In genomic region chr1:24992124-24992760, GRCh38 we compare ENCODE assay signal across 16 cellular contexts.
DNase-seq lines count a peak whose midpoint lies in the region; ATAC-seq and TF ChIP-seq lines count a peak whose summit lies in the region.
"Had no signal": no experiment of that assay in that cellular context is flagged by ENCODE, and none has a peak within 500 bp of the region (broad histone marks: within the 10 kb centered on the region; RNA-seq: fewer than 3 reads in every experiment).

No MANE protein-coding gene starts in this region.

- CTCF ChIA-PET in activated CD8-positive, alpha-beta memory T cell treated with anti-CD3 and anti-CD28 coated beads, Interleukin-2, amount 10 ng/mL, durations not matched to agents 7 days and 5 days (lab: Charles Lee), result interaction anchor here (1.1 to 10.7 kb wide), 8 partner anchors 11 to 45 kb away, joined by 3 to 108 read pairs (median 8); no protein-coding TSS in a partner anchor

- DNase-seq in activated CD8-positive, alpha-beta memory T cell treated with anti-CD3 and anti-CD28 coated beads, Interleukin-2, amount 10 ng/mL, durations not matched to agents 7 days and 5 days, result no peak
- DNase-seq in activated CD8-positive, alpha-beta memory T cell treated with anti-CD3 and anti-CD28 coated beads, Interleukin-2, amount 50 U/mL, for 48 hours, result no peak
- DNase-seq in T-helper 17 cell (no peak), GM23248 (no peak), smooth muscle cell (lab: John Stamatoyannopoulos, UW; ENCODE audit: unreplicated experiment) (no peak)
- no peak for DNase-seq in effector memory CD8-positive, alpha-beta T cell
- DNase-seq: Caco-2, H7, mesendoderm, NCI-H1694 treated with DMSO at 0.1 percent for 48 hours, NCI-H510A, PC-9, WERI-Rb-1 had no signal

- peaks cover 10% of the 10 kb centered on the region for H3K36me3 Mint-ChIP-seq in activated CD8-positive, alpha-beta memory T cell treated with anti-CD3 and anti-CD28 coated beads, Interleukin-2, amount 10 ng/mL, durations not matched to agents 7 days and 5 days
- H3K36me3 Mint-ChIP-seq in T-helper 17 cell (ENCODE audit: low read depth), result no peaks in the 10 kb centered on the region
- H3K36me3 Mint-ChIP-seq in effector memory CD8-positive, alpha-beta T cell (ENCODE audit: insufficient read depth), result peaks cover 12% of the 10 kb centered on the region
- peaks cover 10% of the 10 kb centered on the region for H3K36me3 Mint-ChIP-seq in stimulated activated memory B cell treated with anti-CD40 and anti-IgM and Interleukin-4, amounts not matched to agents 10 μg/mL and 1 μg/mL and 100 μg/mL, for 72 hours

- no peaks in the 10 kb centered on the region for H3K9me3 Mint-ChIP-seq in activated CD8-positive, alpha-beta memory T cell treated with anti-CD3 and anti-CD28 coated beads, Interleukin-2, amount 10 ng/mL, durations not matched to agents 7 days and 5 days (ENCODE audit: low read depth)
- H3K9me3 Mint-ChIP-seq in effector memory CD8-positive, alpha-beta T cell, result peaks cover 7 to 8% of the 10 kb centered on the region in 2 donors
- peaks cover 9% of the 10 kb centered on the region for H3K9me3 Mint-ChIP-seq in stimulated activated memory B cell treated with anti-CD40 and anti-IgM and Interleukin-4, amounts not matched to agents 10 μg/mL and 1 μg/mL and 100 μg/mL, for 72 hours

- no peaks in the 10 kb centered on the region for H3K79me2 ChIP-seq in GM23248 (ENCODE audit: insufficient read depth)
- no peaks in the 10 kb centered on the region for H3K79me2 ChIP-seq in smooth muscle cell (ENCODE audit: low read depth)

- H3K4me1 ChIP-seq in GM23248 (ENCODE audit: insufficient read depth), result no peaks in the 10 kb centered on the region
- no peaks in the 10 kb centered on the region for H3K4me1 ChIP-seq in smooth muscle cell (ENCODE audit: low read depth)
- H3K4me1 ChIP-seq: Caco-2 had no signal

- no peaks in the 10 kb centered on the region for H3K27me3 Mint-ChIP-seq in activated CD8-positive, alpha-beta memory T cell treated with anti-CD3 and anti-CD28 coated beads, Interleukin-2, amount 10 ng/mL, durations not matched to agents 7 days and 5 days
- H3K27me3 Mint-ChIP-seq in T-helper 17 cell, result peaks cover 7% of the 10 kb centered on the region
- no peaks in the 10 kb centered on the region for H3K27me3 Mint-ChIP-seq in effector memory CD8-positive, alpha-beta T cell
- no peaks in the 10 kb centered on the region for H3K27me3 Mint-ChIP-seq in stimulated activated memory B cell treated with anti-CD40 and anti-IgM and Interleukin-4, amounts not matched to agents 10 μg/mL and 1 μg/mL and 100 μg/mL, for 72 hours

- WGBS in GM23248 (ENCODE audit: low coverage in 1 of 2, low lambda C conversion rate in 2 of 2, missing lambda C conversion rate in 2 of 2), 2 experiments, result 69 to 70% methylated on average over 8 to 11 of the region's 11 CpGs
- WGBS in smooth muscle cell (ENCODE audit: low lambda C conversion rate), result 91% methylated on average over 11 of the region's 11 CpGs

- no peak for TF ChIP-seq POLR2A in GM18505 (IDR thresholded peaks at IDR 0.05; ENCODE audit: borderline replicate concordance, extremely low read depth, insufficient read depth, insufficient read length)

- H3K27me3 ChIP-seq in GM23248 (replicated peaks; ENCODE audit: insufficient read depth), result peaks cover 39% of the 10 kb centered on the region
- H3K27me3 ChIP-seq in smooth muscle cell (ENCODE audit: low read depth), result no peaks in the 10 kb centered on the region

- H3K4me1 Mint-ChIP-seq in activated CD8-positive, alpha-beta memory T cell treated with anti-CD3 and anti-CD28 coated beads, Interleukin-2, amount 10 ng/mL, durations not matched to agents 7 days and 5 days, result peaks cover 97% of the 10 kb centered on the region
- H3K4me1 Mint-ChIP-seq in T-helper 17 cell, result peaks cover 51% of the 10 kb centered on the region
- H3K4me1 Mint-ChIP-seq in effector memory CD8-positive, alpha-beta T cell (ENCODE audit: low read depth in 2 of 2), result peaks cover 84 to 92% of the 10 kb centered on the region in 2 donors
- H3K4me1 Mint-ChIP-seq in stimulated activated memory B cell treated with anti-CD40 and anti-IgM and Interleukin-4, amounts not matched to agents 10 μg/mL and 1 μg/mL and 100 μg/mL, for 72 hours, result peaks cover 63% of the 10 kb centered on the region

- in situ Hi-C loops in GM23248 (cut with MboI), result no loop called here

- H4K20me1 ChIP-seq in GM23248 (ENCODE audit: insufficient read depth), result no peaks in the 10 kb centered on the region
- H4K20me1 ChIP-seq in smooth muscle cell (ENCODE audit: low read depth), result no peaks in the 10 kb centered on the region

- H3K9ac ChIP-seq in GM23248 (no peak overlapping the region), smooth muscle cell (ENCODE audit: low read depth) (no peak overlapping the region)

- H3K27ac ChIP-seq in GM23248 (no peak overlapping the region), smooth muscle cell (ENCODE audit: low read depth) (no peak overlapping the region)
- H3K27ac ChIP-seq: PC-9, WERI-Rb-1 had no signal

- H3K27ac Mint-ChIP-seq in activated CD8-positive, alpha-beta memory T cell treated with anti-CD3 and anti-CD28 coated beads, Interleukin-2, amount 10 ng/mL, durations not matched to agents 7 days and 5 days, result peak overlapping the region; percentile 100
- peak overlapping the region; percentile 98 for H3K27ac Mint-ChIP-seq in T-helper 17 cell
- peak overlapping the region; percentile 88 to 99 for H3K27ac Mint-ChIP-seq in effector memory CD8-positive, alpha-beta T cell
- H3K27ac Mint-ChIP-seq in stimulated activated memory B cell treated with anti-CD40 and anti-IgM and Interleukin-4, amounts not matched to agents 10 μg/mL and 1 μg/mL and 100 μg/mL, for 72 hours, result peak overlapping the region; percentile 77

- H3K9me3 ChIP-seq in T-helper 17 cell (ENCODE audit: control insufficient read depth, low read length, poor library complexity, severe bottlenecking) (no peaks in the 10 kb centered on the region), GM23248 (ENCODE audit: low read depth) (no peaks in the 10 kb centered on the region), smooth muscle cell (replicated peaks; ENCODE audit: low read depth) (no peaks in the 10 kb centered on the region)
- H3K9me3 ChIP-seq: Caco-2 had no signal

- no peak overlapping the region for H3K4me2 ChIP-seq in GM23248 (ENCODE audit: unreplicated experiment)
- H3K4me2 ChIP-seq in smooth muscle cell, result no peak overlapping the region
- H3K4me2 ChIP-seq: PC-9 had no signal

- TF ChIP-seq CTCF in smooth muscle cell (IDR thresholded peaks at IDR 0.05; ENCODE audit: borderline replicate concordance, insufficient read depth, poor library complexity, severe bottlenecking), result no peak

- no peak overlapping the region for H2AFZ ChIP-seq in GM23248
- H2AFZ ChIP-seq in smooth muscle cell (ENCODE audit: low read depth), result no peak overlapping the region
- H2AFZ ChIP-seq: PC-9 had no signal

- H3K4me3 ChIP-seq in GM23248 (no peak overlapping the region), smooth muscle cell (no peak overlapping the region)
- H3K4me3 ChIP-seq: PC-9, SK-N-MC had no signal

- H3K4me3 Mint-ChIP-seq in activated CD8-positive, alpha-beta memory T cell treated with anti-CD3 and anti-CD28 coated beads, Interleukin-2, amount 10 ng/mL, durations not matched to agents 7 days and 5 days, result peak overlapping the region; percentile 72
- peak overlapping the region; percentile 91 for H3K4me3 Mint-ChIP-seq in T-helper 17 cell
- H3K4me3 Mint-ChIP-seq in effector memory CD8-positive, alpha-beta T cell, result peak overlapping the region; percentile 72 to 98
- no peak overlapping the region for H3K4me3 Mint-ChIP-seq in stimulated activated memory B cell treated with anti-CD40 and anti-IgM and Interleukin-4, amounts not matched to agents 10 μg/mL and 1 μg/mL and 100 μg/mL, for 72 hours

- peak; percentile 22 for ATAC-seq in activated CD8-positive, alpha-beta memory T cell treated with anti-CD3 and anti-CD28 coated beads, Interleukin-2, amount 10 ng/mL, durations not matched to agents 7 days and 5 days
- ATAC-seq in T-helper 17 cell (peak; percentile 48), GM18505 (IDR thresholded peaks at IDR 0.05; ENCODE audit: unreplicated experiment) (no peak)
- peak; percentile 16 for ATAC-seq in effector memory CD8-positive, alpha-beta T cell (replicated peaks)
- ATAC-seq in stimulated activated memory B cell treated with anti-CD40 and anti-IgM and Interleukin-4, amounts not matched to agents 10 μg/mL and 1 μg/mL and 100 μg/mL, for 72 hours, result no peak

- no peaks in the 10 kb centered on the region for H3K9me2 ChIP-seq in GM23248 (ENCODE audit: insufficient read depth)

- H3F3A ChIP-seq in GM23248 (ENCODE audit: insufficient read depth) (no peaks in the 10 kb centered on the region), smooth muscle cell (ENCODE audit: low read depth) (no peaks in the 10 kb centered on the region)

- H3K36me3 ChIP-seq in GM23248 (ENCODE audit: low read depth), result no peaks in the 10 kb centered on the region
- no peaks in the 10 kb centered on the region for H3K36me3 ChIP-seq in smooth muscle cell (ENCODE audit: low read depth)
- H3K36me3 ChIP-seq: WERI-Rb-1 had no signal

Comparison
In these comparisons a context has a peak if more than half of its experiments do, and no peak if none do; other contexts are left out.
1. ATAC-seq: peak in activated CD8-positive, alpha-beta memory T cell treated with anti-CD3 and anti-CD28 coated beads, Interleukin-2, amount 10 ng/mL, durations not matched to agents 7 days and 5 days (single experiment), T-helper 17 cell (single experiment) and effector memory CD8-positive, alpha-beta T cell (single experiment); none in stimulated activated memory B cell treated with anti-CD40 and anti-IgM and Interleukin-4, amounts not matched to agents 10 μg/mL and 1 μg/mL and 100 μg/mL, for 72 hours (single experiment) and GM18505 (single experiment).
2. Peak in every context shown above with its lines, with median percentiles within 50 percentile points of each other: H3K27ac Mint-ChIP-seq.